Comparison of ENCODE assay signal across 11 cellular contexts in the genomic region with DNA sequence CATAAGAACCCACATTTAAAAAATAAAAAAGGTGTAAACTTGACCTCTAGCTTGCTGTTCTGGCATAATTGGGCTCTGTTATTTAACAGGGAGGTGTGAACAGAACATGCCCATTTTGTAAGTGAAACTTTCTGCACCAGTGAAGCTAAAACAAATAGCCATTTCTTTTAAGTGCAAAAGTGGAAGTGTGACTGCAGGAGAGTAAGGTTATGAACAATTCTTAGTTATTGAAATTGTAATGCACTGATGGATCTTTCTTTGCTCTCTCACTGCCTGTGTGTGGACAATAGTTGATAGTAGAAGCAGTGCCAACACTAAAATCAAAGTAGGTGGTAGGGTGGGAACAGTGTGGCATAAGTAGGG. TPM values are rescaled to one million over a fixed set of nuclear protein-coding genes. Genes with fewer than 3 reads are reported as not detected.
DNase-seq lines count a peak whose midpoint lies in the region; ATAC-seq and TF ChIP-seq lines count a peak whose summit lies in the region.
"Had no signal": no experiment of that assay in that cellular context is flagged by ENCODE, and none has a peak within 500 bp of the region (broad histone marks: within the 10 kb centered on the region; RNA-seq: fewer than 3 reads in every experiment).

No MANE protein-coding gene starts in this region.

- intact Hi-C loops in adrenal gland (cut with DNase I) = no loop called here

- H3K27ac Mint-ChIP-seq in activated CD4-positive, alpha-beta T cell treated with anti-CD3 and anti-CD28 coated beads, Interleukin-2, amount 10 ng/mL, durations not matched to agents 7 days and 5 days = peak overlapping the region; percentile 37
- H3K27ac Mint-ChIP-seq in naive thymus-derived CD8-positive, alpha-beta T cell = peak overlapping the region; percentile 32 to 89 (median 86)

- H3K36me3 Mint-ChIP-seq in activated CD4-positive, alpha-beta T cell treated with anti-CD3 and anti-CD28 coated beads, Interleukin-2, amount 10 ng/mL, durations not matched to agents 7 days and 5 days (ENCODE audit: low read depth) = peaks cover 82% of the 10 kb centered on the region
- H3K36me3 Mint-ChIP-seq in naive thymus-derived CD8-positive, alpha-beta T cell = peaks cover 5 to 70% (median 51%) of the 10 kb centered on the region in 3 donors

- no peak for TF ChIP-seq CTCF in adrenal gland (IDR thresholded peaks at IDR 0.05)

- CTCF ChIA-PET in activated CD4-positive, alpha-beta T cell treated with anti-CD3 and anti-CD28 coated beads, Interleukin-2, amount 10 ng/mL, durations not matched to agents 7 days and 5 days (lab: Charles Lee) = no interaction called here

- ATAC-seq in GM21619 (IDR thresholded peaks at IDR 0.05; ENCODE audit: unreplicated experiment) = peak; percentile 84
- ATAC-seq in HG03354 (IDR thresholded peaks at IDR 0.05; ENCODE audit: poor library complexity, severe bottlenecking, unreplicated experiment) = peak; percentile 78
- ATAC-seq in naive thymus-derived CD8-positive, alpha-beta T cell = no peak

- no peak overlapping the region for H3K4me3 ChIP-seq in adrenal gland

- peaks cover 6% of the 10 kb centered on the region for H3K27me3 ChIP-seq in adrenal gland

- no peak for DNase-seq in activated CD4-positive, alpha-beta T cell treated with anti-CD3 and anti-CD28 coated beads, Interleukin-2, amount 10 ng/mL, durations not matched to agents 7 days and 5 days
- DNase-seq in activated CD4-positive, alpha-beta T cell treated with anti-CD3 and anti-CD28 coated beads, Interleukin-2, amount 50 U/mL, for 48 hours = no peak
- no peak for DNase-seq in naive thymus-derived CD8-positive, alpha-beta T cell
- DNase-seq in central memory CD4-positive, alpha-beta T cell = no peak
- DNase-seq in inferior parietal cortex (ENCODE audit: extremely low spot score) (no peak), adrenal gland (no peak)

- TF ChIP-seq POLR2A in adrenal gland (IDR thresholded peaks at IDR 0.05) = no peak

- H3K27me3 Mint-ChIP-seq in activated CD4-positive, alpha-beta T cell treated with anti-CD3 and anti-CD28 coated beads, Interleukin-2, amount 10 ng/mL, durations not matched to agents 7 days and 5 days = no peaks in the 10 kb centered on the region
- H3K27me3 Mint-ChIP-seq in naive thymus-derived CD8-positive, alpha-beta T cell = no peaks in the 10 kb centered on the region

- no peaks in the 10 kb centered on the region for H3K9me3 Mint-ChIP-seq in activated CD4-positive, alpha-beta T cell treated with anti-CD3 and anti-CD28 coated beads, Interleukin-2, amount 10 ng/mL, durations not matched to agents 7 days and 5 days
- H3K9me3 Mint-ChIP-seq in naive thymus-derived CD8-positive, alpha-beta T cell = peaks cover 0 to 10% (median 3%) of the 10 kb centered on the region in 9 donors

- H3K27ac ChIP-seq in adrenal gland = no peak overlapping the region

- no peaks in the 10 kb centered on the region for H3K9me3 ChIP-seq in adrenal gland (replicated peaks in 1 of 3)

- H3K4me1 ChIP-seq in adrenal gland (replicated peaks in 1 of 2) = no peaks in the 10 kb centered on the region

- peaks cover 47% of the 10 kb centered on the region for H3K4me1 Mint-ChIP-seq in activated CD4-positive, alpha-beta T cell treated with anti-CD3 and anti-CD28 coated beads, Interleukin-2, amount 10 ng/mL, durations not matched to agents 7 days and 5 days
- H3K4me1 Mint-ChIP-seq in naive thymus-derived CD8-positive, alpha-beta T cell = peaks cover 25 to 81% (median 58%) of the 10 kb centered on the region in 4 donors

- POLR2A ChIA-PET in activated CD4-positive, alpha-beta T cell treated with anti-CD3 and anti-CD28 coated beads, Interleukin-2, amount 10 ng/mL, durations not matched to agents 7 days and 5 days (lab: Charles Lee) = no interaction called here
- POLR2A ChIA-PET in naive thymus-derived CD8-positive, alpha-beta T cell (lab: Charles Lee) = interaction anchor here (1.0 to 2.3 kb wide), 2 partner anchors 8 to 13 kb away, joined by 6 to 13 read pairs; a partner anchor contains a TSS

- no peak overlapping the region for H3K4me3 Mint-ChIP-seq in activated CD4-positive, alpha-beta T cell treated with anti-CD3 and anti-CD28 coated beads, Interleukin-2, amount 10 ng/mL, durations not matched to agents 7 days and 5 days
- peak overlapping the region in 9 of 10 donors; percentile 3 to 53 (median 15) for H3K4me3 Mint-ChIP-seq in naive thymus-derived CD8-positive, alpha-beta T cell

- no peaks in the 10 kb centered on the region for H3K36me3 ChIP-seq in adrenal gland (replicated peaks in 1 of 2)

RNA-seq across cellular contexts. Expression of a gene that starts 12.6 kb away (rescaled TPM):
- total RNA-seq in activated CD4-positive, alpha-beta T cell treated with anti-CD3 and anti-CD28 coated beads, Interleukin-2, amount 10 ng/mL, durations not matched to agents 7 days and 5 days = 10 to 100 TPM; 46.4 to 72.3 TPM
- 10 to 100 TPM; 75.2 to 76.5 TPM for total RNA-seq in naive thymus-derived CD8-positive, alpha-beta T cell
- 10 to 100 TPM; 34.4 to 46.5 (median 37.5) TPM for polyA plus RNA-seq in naive thymus-derived CD8-positive, alpha-beta T cell
- 1 to 10 TPM in 1 of 8 donors, under 1 TPM in 3, not detected in 4; 0.21 to 1.5 (median 0.33) TPM for total RNA-seq in adrenal gland
- under 1 TPM; 0.13 to 0.42 (median 0.16) TPM for polyA plus RNA-seq in adrenal gland
- total RNA-seq: bronchial epithelial cell, glomerular endothelial cell, myocyte had no signal

Comparison
In these comparisons a context has a peak if more than half of its experiments do, and no peak if none do; other contexts are left out.
1. ATAC-seq: peak in GM21619 (single experiment) and HG03354 (single experiment); none in naive thymus-derived CD8-positive, alpha-beta T cell (0 of 2).
2. RNA of a gene that starts 12.6 kb away (total RNA-seq): 75.2 to 76.5 TPM in naive thymus-derived CD8-positive, alpha-beta T cell and 46.4 to 72.3 TPM in activated CD4-positive, alpha-beta T cell treated with anti-CD3 and anti-CD28 coated beads, Interleukin-2, amount 10 ng/mL, durations not matched to agents 7 days and 5 days; 0.21 to 1.5 TPM in adrenal gland; every median in the first group is over 10 times any median in the second.